Comparison of ENCODE assay signal across 1 cellular context in genomic region chr2:28240937-28241336, GRCh38.
TF ChIP-seq lines count a peak whose summit lies in the region.

No MANE protein-coding gene starts in this region.

TF ChIP-seq in K562, 482 proteins besides CTCF, POLR2A, EP300 and RAD21 (continued from another document):
- TF ChIP-seq PKNOX1 (IDR thresholded peaks at IDR 0.05) (0 out of 2 replicates have a peak, but pooled peaks have one; percentile 16), ZNF395 (CRISPR knock-in tag; IDR thresholded peaks at IDR 0.05) (no peak), MYNN (IDR thresholded peaks at IDR 0.05) (no peak), MYNN (CRISPR knock-in tag; IDR thresholded peaks at IDR 0.05) (no peak)
